ENCODE assay signal across 11 cellular contexts in genomic region chr2:45851111-45851510, GRCh38.
"Had no signal": no experiment of that assay in that cellular context is flagged by ENCODE, and none has a peak within 500 bp of the region (broad histone marks: within the 10 kb centered on the region; RNA-seq: fewer than 3 reads in every experiment).

No MANE protein-coding gene starts in this region.

- ATAC-seq: activated naive CD4-positive, alpha-beta T cell treated with anti-CD3 and anti-CD28 coated beads, Interleukin-2, amount 50 U/mL, for 72 hours; lower lobe of right lung had no signal

- H3K27ac ChIP-seq: lower lobe of right lung, tibial artery had no signal

- FAIRE-seq: small intestine had no signal

- H3K4me3 ChIP-seq: lower lobe of right lung, tibial artery had no signal

- H3K9me3 ChIP-seq: lower lobe of right lung, tibial artery had no signal

- DNase-seq: activated CD4-positive, alpha-beta T cell treated with anti-CD3 and anti-CD28 coated beads for 48 hours; activated effector memory CD4-positive, alpha-beta T cell treated with anti-CD3 and anti-CD28 coated beads, Interleukin-2, amount 50 U/mL, for 16 hours; activated T-cell treated with anti-CD3 and anti-CD28 coated beads, Interleukin-2, amount 50 U/mL, for 1 hour; cerebellar nuclear complex; erythroblast; left cardiac atrium; lower lobe of right lung; midbrain; small intestine; tibial artery had no signal

- H3K27me3 ChIP-seq: tibial artery had no signal

- H3K36me3 ChIP-seq: lower lobe of right lung had no signal

- H3K4me1 ChIP-seq: tibial artery had no signal
